19 cellular contexts compared by ENCODE assay signal in the genomic region with DNA sequence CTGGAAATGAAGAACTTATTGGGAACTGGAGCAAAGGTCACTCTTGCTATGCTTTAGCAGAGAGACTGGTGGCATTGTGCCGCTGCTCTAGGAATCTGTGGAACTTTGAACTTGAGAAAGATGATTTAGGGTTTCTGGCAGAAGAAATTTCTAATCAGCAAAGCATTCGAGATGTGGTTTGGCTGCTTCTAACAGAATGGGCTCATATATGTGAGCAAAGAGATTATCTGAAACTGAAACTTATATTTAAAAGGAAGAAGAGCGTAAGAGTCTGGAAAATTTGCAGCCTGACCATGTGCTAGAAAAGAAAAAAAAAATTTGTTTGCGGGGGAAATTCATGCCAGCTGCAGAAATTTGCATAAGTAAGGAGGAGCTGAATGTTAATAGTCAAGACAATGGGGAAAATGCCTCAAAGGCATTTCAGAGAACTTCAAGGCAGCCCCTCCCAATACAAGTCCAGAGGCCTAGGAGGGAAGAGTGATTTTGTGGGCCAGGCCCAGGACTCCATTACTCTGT. TPM values are rescaled to one million over a fixed set of nuclear protein-coding genes. Genes with fewer than 3 reads are reported as not detected.
DNase-seq lines count a peak whose midpoint lies in the region; ATAC-seq and TF ChIP-seq lines count a peak whose summit lies in the region.
"Had no signal": no experiment of that assay in that cellular context is flagged by ENCODE, and none has a peak within 500 bp of the region (broad histone marks: within the 10 kb centered on the region; RNA-seq: fewer than 3 reads in every experiment).

No MANE protein-coding gene starts in this region.

- H2AK5ac ChIP-seq in mesendoderm (ENCODE audit: low read length) = no peak overlapping the region

- no peak overlapping the region for H3K56ac ChIP-seq in mesendoderm (ENCODE audit: low read length)

- H3K27me3 ChIP-seq in HUES64 (ENCODE audit: insufficient read depth, low read length) (no peaks in the 10 kb centered on the region), mesendoderm (ENCODE audit: insufficient read depth, low read length, poor library complexity) (no peaks in the 10 kb centered on the region)
- H3K27me3 ChIP-seq: body of pancreas, heart right ventricle had no signal

- no peaks in the 10 kb centered on the region for H3K79me2 ChIP-seq in mesendoderm (ENCODE audit: control insufficient read depth, insufficient read depth, low read length)

- H3K4me1 ChIP-seq in HUES64 (ENCODE audit: insufficient read depth, low read length) = peaks cover 15% of the 10 kb centered on the region
- no peaks in the 10 kb centered on the region for H3K4me1 ChIP-seq in mesendoderm (ENCODE audit: control insufficient read depth, low read depth, low read length)
- H3K4me1 ChIP-seq: body of pancreas had no signal

- H2BK15ac ChIP-seq in mesendoderm (replicated peaks; ENCODE audit: low read depth) = no peak overlapping the region

- 77% methylated on average over 4 of the region's 4 CpGs for WGBS in HUES64
- no CpG with 5 or more reads among the region's 4 CpGs for WGBS in mesendoderm (ENCODE audit: extremely low coverage, insufficient coverage, low lambda C conversion rate)

- H3K9ac ChIP-seq in HUES64 (ENCODE audit: low read depth, low read length) (no peak overlapping the region), mesendoderm (ENCODE audit: low read length) (no peak overlapping the region)

- H3K4me3 ChIP-seq in HUES64 (ENCODE audit: low read length) (no peak overlapping the region), choroid plexus epithelial cell (ENCODE audit: low read depth, low read length) (no peak overlapping the region), mesendoderm (ENCODE audit: low read length) (no peak overlapping the region)
- H3K4me3 ChIP-seq: body of pancreas, heart right ventricle had no signal

- no peak overlapping the region for H2BK120ac ChIP-seq in mesendoderm (ENCODE audit: low read depth, low read length)

- H3K79me1 ChIP-seq in mesendoderm (ENCODE audit: low read length) = no peaks in the 10 kb centered on the region

- H3K27ac ChIP-seq in HUES64 (ENCODE audit: low read depth, low read length) (peak overlapping the region; percentile 55; the same call in 1 of the 2 replicates), mesendoderm (ENCODE audit: low read depth, low read length) (no peak overlapping the region)
- H3K27ac ChIP-seq: body of pancreas had no signal

- DNase-seq in EL = peak; percentile 28
- DNase-seq in choroid plexus epithelial cell (ENCODE audit: low read depth) = peak; percentile 46
- peak; percentile 16 for DNase-seq in mesendoderm
- DNase-seq in hippocampal formation (lab: John Stamatoyannopoulos, UW) = no peak
- no peak for DNase-seq in activated CD4-positive, CD25-positive, alpha-beta regulatory T cell treated with anti-CD3 and anti-CD28 coated beads, Interleukin-2, amount 50 U/mL, for 72 hours
- DNase-seq in hypothalamus (lab: John Stamatoyannopoulos, UW) = no peak
- DNase-seq: activated naive CD4-positive, alpha-beta T cell; body of pancreas; Calu3; cortex of kidney; GDM1; heart right ventricle; kidney glomerular epithelial cell; NCI-H1436 treated with DMSO at 0.1 percent for 48 hours; retina; SIG-M5; T-helper 17 cell had no signal

- 0 out of 2 replicates have a peak, but pooled peaks cover 5% of the 10 kb centered on the region for H3K9me3 ChIP-seq in HUES64 (ENCODE audit: insufficient read depth, low read depth, low read length)
- H3K9me3 ChIP-seq: body of pancreas, heart right ventricle had no signal

- H3K18ac ChIP-seq in mesendoderm (ENCODE audit: low read length) = no peak overlapping the region

- TF ChIP-seq CTCF in choroid plexus epithelial cell (conservative IDR thresholded peaks at IDR 0.05; ENCODE audit: low read depth, low read length) = no peak

- no peak overlapping the region for H3K4me2 ChIP-seq in mesendoderm (ENCODE audit: low read length)

- no peak overlapping the region for H3K23ac ChIP-seq in mesendoderm (ENCODE audit: low read length)

- H2BK5ac ChIP-seq in mesendoderm (ENCODE audit: low read length) = no peak overlapping the region

- H3K36me3 ChIP-seq in HUES64 (ENCODE audit: insufficient read depth, low read length) (no peaks in the 10 kb centered on the region), mesendoderm (ENCODE audit: control insufficient read depth, insufficient read depth, low read length) (no peaks in the 10 kb centered on the region)
- H3K36me3 ChIP-seq: heart right ventricle had no signal

- no peak for ATAC-seq in GM19328 (IDR thresholded peaks at IDR 0.05; ENCODE audit: unreplicated experiment)
- ATAC-seq: body of pancreas, T-helper 17 cell had no signal

- H3K4ac ChIP-seq in mesendoderm (ENCODE audit: low read depth, low read length) = no peak overlapping the region

- H4K8ac ChIP-seq in mesendoderm (ENCODE audit: low read depth, low read length) = no peak overlapping the region

- H4K5ac ChIP-seq in mesendoderm (ENCODE audit: low read length) = no peak overlapping the region

RNA-seq across cellular contexts. Expression of gene PAPSS1, which starts 35.9 kb away (rescaled TPM):
- 70.5 TPM for polyA plus RNA-seq in HUES64 (2013, experiment 1 of 2)
- polyA plus RNA-seq in HUES64 (2013, experiment 2 of 2) = 81.6 TPM
- 35.1 TPM for polyA plus RNA-seq in mesendoderm (2013, experiment 1 of 2)
- 41.9 TPM for polyA plus RNA-seq in mesendoderm (2013, experiment 2 of 2)

Comparison
In these comparisons a context has a peak if more than half of its experiments do, and no peak if none do; other contexts are left out.
1. DNase-seq: peak in EL (single experiment), choroid plexus epithelial cell (single experiment) and mesendoderm (single experiment); none in hippocampal formation (0 of 2), activated CD4-positive, CD25-positive, alpha-beta regulatory T cell treated with anti-CD3 and anti-CD28 coated beads, Interleukin-2, amount 50 U/mL, for 72 hours (single experiment) and hypothalamus (0 of 51).